Comparison of ENCODE assay signal across 18 cellular contexts in the genomic region with DNA sequence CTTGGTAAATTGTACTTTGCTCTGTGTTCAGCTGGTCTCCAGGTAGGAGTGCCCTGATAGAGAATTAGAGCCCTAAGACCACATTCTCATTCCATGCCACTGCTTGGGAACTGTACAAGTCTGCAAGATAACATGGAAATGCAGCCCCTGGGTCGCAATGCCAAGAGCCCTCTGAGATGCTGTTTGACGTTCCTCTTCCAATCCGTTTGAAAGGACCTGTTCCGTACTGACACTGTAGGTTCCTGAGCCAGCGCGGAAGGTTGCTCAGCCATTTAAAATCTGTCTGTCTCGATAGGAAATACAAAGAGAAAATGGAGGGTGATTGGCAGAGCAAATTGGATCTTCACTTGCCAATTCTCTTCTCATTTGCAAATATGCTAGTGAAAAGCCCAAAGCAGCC.
DNase-seq lines count a peak whose midpoint lies in the region; ATAC-seq, FAIRE-seq and TF ChIP-seq lines count a peak whose summit lies in the region.
"Had no signal": no experiment of that assay in that cellular context is flagged by ENCODE, and none has a peak within 500 bp of the region (broad histone marks: within the 10 kb centered on the region; RNA-seq: fewer than 3 reads in every experiment).

No MANE protein-coding gene starts in this region.

- H3K9ac ChIP-seq in PC-3 (ENCODE audit: low read length), result no peak overlapping the region
- H3K9ac ChIP-seq: BLaER1 treated with 17β-estradiol and CSF1 and Interleukin-3, amounts not matched to agents 10 nM and 100 nM; GM23248 had no signal

- H3K79me2 ChIP-seq in GM23338 (replicated peaks; ENCODE audit: insufficient read depth) (no peaks in the 10 kb centered on the region), PC-3 (ENCODE audit: low read length) (no peaks in the 10 kb centered on the region)

- H3K9me3 ChIP-seq in PC-3 (ENCODE audit: low read length), result no peaks in the 10 kb centered on the region

- H3K4me1 ChIP-seq in GM23338 (ENCODE audit: insufficient read depth) (no peaks in the 10 kb centered on the region), PC-3 (ENCODE audit: insufficient read depth, low read length) (no peaks in the 10 kb centered on the region)

- H3K4me3 Mint-ChIP-seq in GM23338 (no peak overlapping the region), brain (no peak overlapping the region), osteocyte (ENCODE audit: unreplicated experiment) (no peak overlapping the region)
- H3K4me3 Mint-ChIP-seq: B cell; CD8-positive, alpha-beta T cell; HFFc6 had no signal

- H2AFZ ChIP-seq in GM23338 (peak overlapping the region; percentile 63; the same call in 1 of the 2 replicates), PC-3 (ENCODE audit: low read length) (no peak overlapping the region)
- H2AFZ ChIP-seq: GM23248 had no signal

- no TSS peak for BruUV-seq in PC-3 (replicated peaks; lab: Mats Ljungman, UMichigan)

- intact Hi-C loops in PC-3 (cut with micrococcal nuclease), result no loop called here

- CTCF ChIA-PET in PC-3 (lab: Charles Lee), result no interaction called here

- H3K27me3 ChIP-seq in GM23338 (ENCODE audit: insufficient read depth) (no peaks in the 10 kb centered on the region), PC-3 (ENCODE audit: low read length) (peaks cover 80% of the 10 kb centered on the region)

- ATAC-seq in GM23338, result no peak
- ATAC-seq in left lobe of liver, result no peak
- ATAC-seq in HG03342 (IDR thresholded peaks at IDR 0.05; ENCODE audit: unreplicated experiment), result no peak
- ATAC-seq in PC-3, result no peak
- ATAC-seq: CD8-positive, alpha-beta T cell; GM12878; HCT116 had no signal

- H3K36me3 Mint-ChIP-seq in GM23338 (ENCODE audit: low read depth), result no peaks in the 10 kb centered on the region
- H3K36me3 Mint-ChIP-seq in brain, result no peaks in the 10 kb centered on the region
- no peaks in the 10 kb centered on the region for H3K36me3 Mint-ChIP-seq in osteocyte (ENCODE audit: unreplicated experiment)
- H3K36me3 Mint-ChIP-seq: CD8-positive, alpha-beta T cell had no signal

- H3K4me2 ChIP-seq in GM23338, result no peak overlapping the region
- no peak overlapping the region for H3K4me2 ChIP-seq in PC-3 (ENCODE audit: low read length)

- H3K36me3 ChIP-seq in GM23338 (ENCODE audit: insufficient read depth) (no peaks in the 10 kb centered on the region), PC-3 (ENCODE audit: low read depth, low read length) (no peaks in the 10 kb centered on the region)
- H3K36me3 ChIP-seq: BLaER1 treated with 17β-estradiol and CSF1 and Interleukin-3, amounts not matched to agents 10 nM and 100 nM had no signal

- H3F3A ChIP-seq in GM23338 (replicated peaks; ENCODE audit: low read depth) (no peaks in the 10 kb centered on the region), PC-3 (ENCODE audit: low read length, unreplicated experiment) (no peaks in the 10 kb centered on the region)

- TF ChIP-seq POLR2A in GM12892 (IDR thresholded peaks at IDR 0.05; ENCODE audit: low read depth, low read length), result no peak

- H3K27me3 Mint-ChIP-seq in GM23338 (ENCODE audit: insufficient read depth, low read depth, poor library complexity) (peaks cover 11% of the 10 kb centered on the region), brain (no peaks in the 10 kb centered on the region), osteocyte (ENCODE audit: unreplicated experiment) (peaks cover 56% of the 10 kb centered on the region)

- DNase-seq in GM23338 (ENCODE audit: low spot score), result no peak
- peak; percentile 11 for DNase-seq in left lobe of liver (ENCODE audit: low spot score)
- DNase-seq in osteocyte (ENCODE audit: extremely low spot score, unreplicated experiment), result peak; percentile 54
- DNase-seq in NCI-H345 treated with DMSO at 0.1 percent for 48 hours (lab: John Stamatoyannopoulos, UW; ENCODE audit: unreplicated experiment), result no peak
- no peak for DNase-seq in GM12892 (ENCODE audit: insufficient read length)
- DNase-seq in PC-3, result no peak
- DNase-seq: Calu3, DMS79 treated with DMSO at 0.1 percent for 48 hours, GM23248, HFFc6 had no signal

- no peak overlapping the region for H3K27ac Mint-ChIP-seq in GM23338
- peak overlapping the region; percentile 40 to 92 (median 86) for H3K27ac Mint-ChIP-seq in brain
- no peak overlapping the region for H3K27ac Mint-ChIP-seq in osteocyte (ENCODE audit: unreplicated experiment)
- H3K27ac Mint-ChIP-seq: B cell; CD8-positive, alpha-beta T cell; HFFc6 had no signal

- H3K9me2 ChIP-seq in GM23338 (ENCODE audit: insufficient read depth) (no peaks in the 10 kb centered on the region), PC-3 (replicated peaks; ENCODE audit: low read length) (no peaks in the 10 kb centered on the region)

- no peaks in the 10 kb centered on the region for H4K20me1 ChIP-seq in GM23338 (replicated peaks; ENCODE audit: insufficient read depth)
- no peaks in the 10 kb centered on the region for H4K20me1 ChIP-seq in PC-3 (ENCODE audit: low read length)
- H4K20me1 ChIP-seq: BLaER1 treated with 17β-estradiol and CSF1 and Interleukin-3, amounts not matched to agents 10 nM and 100 nM had no signal

- H3K4me1 Mint-ChIP-seq in GM23338 (no peaks in the 10 kb centered on the region), brain (peaks cover 20% of the 10 kb centered on the region), osteocyte (ENCODE audit: unreplicated experiment) (no peaks in the 10 kb centered on the region)
- H3K4me1 Mint-ChIP-seq: B cell had no signal

- POLR2A ChIA-PET in PC-3 (lab: Charles Lee; ENCODE audit: unreplicated experiment), result no interaction called here

- H3K9me3 Mint-ChIP-seq in GM23338 (no peaks in the 10 kb centered on the region), brain (peaks cover 6 to 26% (median 15%) of the 10 kb centered on the region in 5 experiments), osteocyte (ENCODE audit: unreplicated experiment) (peaks cover 8% of the 10 kb centered on the region)

- H3K4me3 ChIP-seq in GM23338, result no peak overlapping the region
- H3K4me3 ChIP-seq in PC-3 (ENCODE audit: low read length), result no peak overlapping the region
- H3K4me3 ChIP-seq: BLaER1 treated with 17β-estradiol and CSF1 and Interleukin-3, amounts not matched to agents 10 nM and 100 nM; GM12878; GM23248 had no signal

- TF ChIP-seq CTCF in GM23338 (conservative IDR thresholded peaks at IDR 0.05; ENCODE audit: low read depth in 2 of 2) (no peak), brain (conservative IDR thresholded peaks at IDR 0.05) (no peak), osteocyte (IDR thresholded peaks at IDR 0.05) (no peak), PC-3 (conservative IDR thresholded peaks at IDR 0.05; ENCODE audit: low read depth, low read length) (no peak)

- FAIRE-seq in GM12892 (lab: Jason Lieb, UNC), result no peak
- FAIRE-seq: GM12878, H54 had no signal

- no peak overlapping the region for H3K27ac ChIP-seq in GM23338 (ENCODE audit: low read depth)
- H3K27ac ChIP-seq in PC-3 (ENCODE audit: low read length), result no peak overlapping the region
- H3K27ac ChIP-seq: BLaER1 treated with 17β-estradiol and CSF1 and Interleukin-3, amounts not matched to agents 10 nM and 100 nM; GM23248 had no signal

TF ChIP-seq in GM23338, 12 proteins besides CTCF, POLR2A, EP300 and RAD21 (continues in another document):
- no peak for TF ChIP-seq EZH2phosphoT487 (IDR thresholded peaks at IDR 0.05; ENCODE audit: unreplicated experiment)
- TF ChIP-seq POLR2AphosphoS5 (IDR thresholded peaks at IDR 0.05; ENCODE audit: low read depth), result no peak
- TF ChIP-seq NANOG (IDR thresholded peaks at IDR 0.05; ENCODE audit: borderline replicate concordance), result no peak
- TF ChIP-seq, protein P1, sequence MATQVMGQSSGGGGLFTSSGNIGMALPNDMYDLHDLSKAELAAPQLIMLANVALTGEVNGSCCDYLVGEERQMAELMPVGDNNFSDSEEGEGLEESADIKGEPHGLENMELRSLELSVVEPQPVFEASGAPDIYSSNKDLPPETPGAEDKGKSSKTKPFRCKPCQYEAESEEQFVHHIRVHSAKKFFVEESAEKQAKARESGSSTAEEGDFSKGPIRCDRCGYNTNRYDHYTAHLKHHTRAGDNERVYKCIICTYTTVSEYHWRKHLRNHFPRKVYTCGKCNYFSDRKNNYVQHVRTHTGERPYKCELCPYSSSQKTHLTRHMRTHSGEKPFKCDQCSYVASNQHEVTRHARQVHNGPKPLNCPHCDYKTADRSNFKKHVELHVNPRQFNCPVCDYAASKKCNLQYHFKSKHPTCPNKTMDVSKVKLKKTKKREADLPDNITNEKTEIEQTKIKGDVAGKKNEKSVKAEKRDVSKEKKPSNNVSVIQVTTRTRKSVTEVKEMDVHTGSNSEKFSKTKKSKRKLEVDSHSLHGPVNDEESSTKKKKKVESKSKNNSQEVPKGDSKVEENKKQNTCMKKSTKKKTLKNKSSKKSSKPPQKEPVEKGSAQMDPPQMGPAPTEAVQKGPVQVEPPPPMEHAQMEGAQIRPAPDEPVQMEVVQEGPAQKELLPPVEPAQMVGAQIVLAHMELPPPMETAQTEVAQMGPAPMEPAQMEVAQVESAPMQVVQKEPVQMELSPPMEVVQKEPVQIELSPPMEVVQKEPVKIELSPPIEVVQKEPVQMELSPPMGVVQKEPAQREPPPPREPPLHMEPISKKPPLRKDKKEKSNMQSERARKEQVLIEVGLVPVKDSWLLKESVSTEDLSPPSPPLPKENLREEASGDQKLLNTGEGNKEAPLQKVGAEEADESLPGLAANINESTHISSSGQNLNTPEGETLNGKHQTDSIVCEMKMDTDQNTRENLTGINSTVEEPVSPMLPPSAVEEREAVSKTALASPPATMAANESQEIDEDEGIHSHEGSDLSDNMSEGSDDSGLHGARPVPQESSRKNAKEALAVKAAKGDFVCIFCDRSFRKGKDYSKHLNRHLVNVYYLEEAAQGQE (IDR thresholded peaks at IDR 0.05; ENCODE audit: unreplicated experiment), result no peak

Comparison
In these comparisons a context has a peak if more than half of its experiments do, and no peak if none do; other contexts are left out.
1. DNase-seq: peak in left lobe of liver (single experiment) and osteocyte (single experiment); none in GM23338 (single experiment), NCI-H345 treated with DMSO at 0.1 percent for 48 hours (single experiment), GM12892 (single experiment) and PC-3 (single experiment).
2. H3K27ac Mint-ChIP-seq: peak in brain (5 of 5); none in GM23338 (single experiment) and osteocyte (single experiment).